ENCODE assay signal across 18 cellular contexts in genomic region chr11:127609025-127609788, GRCh38.
"Had no signal": no experiment of that assay in that cellular context is flagged by ENCODE, and none has a peak within 500 bp of the region (broad histone marks: within the 10 kb centered on the region; RNA-seq: fewer than 3 reads in every experiment).

No MANE protein-coding gene starts in this region.

- H3K4me2 ChIP-seq: smooth muscle cell had no signal

- DNase-seq: activated naive CD4-positive, alpha-beta T cell; activated T-cell treated with anti-CD3 and anti-CD28 coated beads, Interleukin-2, amount 50 U/mL, for 4 hours; amniotic stem cell; heart left ventricle; left lung; natural killer cell; nucleus accumbens; posterior cingulate gyrus; sigmoid colon; stimulated activated CD4-positive, alpha-beta T cell treated with anti-CD3 and anti-CD28 coated beads, Interleukin-2, amount 100 ng/mL, for 48 hours; stimulated activated CD8-positive, alpha-beta memory T cell treated with anti-CD3 and anti-CD28 coated beads, Interleukin-4, amount 100 ng/mL, for 48 hours; stimulated activated naive B cell treated with anti-CD40 and anti-IgM and Interleukin-4, amounts not matched to agents 10 μg/mL and 1 μg/mL and 100 μg/mL, for 72 hours; T-helper 1 cell; transverse colon; uterus had no signal

- H3K27ac ChIP-seq: breast epithelium, epithelial cell of prostate, heart left ventricle, left lung, sigmoid colon, transverse colon, uterus had no signal

- H3K9me3 ChIP-seq: breast epithelium, heart left ventricle, left lung, sigmoid colon, transverse colon, uterus had no signal

- H3K27me3 ChIP-seq: breast epithelium, heart left ventricle, left lung, sigmoid colon, transverse colon, uterus had no signal

- H3K4me1 ChIP-seq: breast epithelium, heart left ventricle, left lung, sigmoid colon, transverse colon, uterus had no signal

- H3K4me3 ChIP-seq: breast epithelium, heart left ventricle, left lung, sigmoid colon, smooth muscle cell, transverse colon, uterus had no signal

- H3K36me3 ChIP-seq: breast epithelium, heart left ventricle, left lung, sigmoid colon, transverse colon, uterus had no signal

- ATAC-seq: activated T-cell treated with anti-CD3 and anti-CD28 coated beads, Interleukin-2, amount 50 U/mL, for 4 hours; heart left ventricle; left lung; natural killer cell; stimulated activated naive B cell treated with anti-CD40 and anti-IgM and Interleukin-4, amounts not matched to agents 10 μg/mL and 1 μg/mL and 100 μg/mL, for 72 hours had no signal
